In genomic region chr2:84914334-84914733, GRCh38 we compare ENCODE assay signal across 18 cellular contexts. TPM values are rescaled to one million over a fixed set of nuclear protein-coding genes. Genes with fewer than 3 reads are reported as not detected.
A peak's percentile ranks its signal among the peaks of the same experiment; 100 is the strongest.
DNase-seq lines count a peak whose midpoint lies in the region; ATAC-seq and TF ChIP-seq lines count a peak whose summit lies in the region.
"Had no signal": no experiment of that assay in that cellular context is flagged by ENCODE, and none has a peak within 500 bp of the region (broad histone marks: within the 10 kb centered on the region; RNA-seq: fewer than 3 reads in every experiment).

No MANE protein-coding gene starts in this region.

- no peak overlapping the region for H3K27ac ChIP-seq in colonic mucosa
- H3K27ac ChIP-seq: BLaER1 had no signal

- H3K27me3 Mint-ChIP-seq in osteocyte (ENCODE audit: unreplicated experiment): no peaks in the 10 kb centered on the region
- H3K27me3 Mint-ChIP-seq in effector memory CD8-positive, alpha-beta T cell: no peaks in the 10 kb centered on the region
- H3K27me3 Mint-ChIP-seq: CD4-positive, alpha-beta memory T cell; IgD-negative memory B cell had no signal

- no peaks in the 10 kb centered on the region for H3K27me3 ChIP-seq in colonic mucosa
- H3K27me3 ChIP-seq: BLaER1 had no signal

- no peak overlapping the region for H3K27ac Mint-ChIP-seq in osteocyte (ENCODE audit: unreplicated experiment)
- H3K27ac Mint-ChIP-seq in effector memory CD8-positive, alpha-beta T cell: no peak overlapping the region
- H3K27ac Mint-ChIP-seq: CD14-positive monocyte; CD4-positive, alpha-beta memory T cell; GM23338; HFFc6 had no signal

- H3K9me3 Mint-ChIP-seq in osteocyte (ENCODE audit: unreplicated experiment): no peaks in the 10 kb centered on the region
- H3K9me3 Mint-ChIP-seq in effector memory CD8-positive, alpha-beta T cell: peaks cover 5 to 7% of the 10 kb centered on the region in 2 donors

- no peaks in the 10 kb centered on the region for H3K9me3 ChIP-seq in colonic mucosa

- peaks cover 5% of the 10 kb centered on the region for H3K4me1 Mint-ChIP-seq in osteocyte (ENCODE audit: unreplicated experiment)
- peaks cover 7 to 8% of the 10 kb centered on the region in 2 donors for H3K4me1 Mint-ChIP-seq in effector memory CD8-positive, alpha-beta T cell (ENCODE audit: low read depth in 2 of 2)
- H3K4me1 Mint-ChIP-seq: GM23338 had no signal

- no peak for TF ChIP-seq CTCF in GM20000 (IDR thresholded peaks at IDR 0.05; ENCODE audit: extremely low read depth, missing control alignments)
- no peak for TF ChIP-seq CTCF in colonic mucosa (IDR thresholded peaks at IDR 0.05)
- no peak for TF ChIP-seq CTCF in osteocyte (IDR thresholded peaks at IDR 0.05)
- TF ChIP-seq CTCF in GM10266 (IDR thresholded peaks at IDR 0.05; ENCODE audit: control insufficient read depth, insufficient read depth, low read depth, missing control alignments): no peak

- DNase-seq in activated CD8-positive, alpha-beta memory T cell treated with anti-CD3 and anti-CD28 coated beads for 24 hours: peak; percentile 19
- no peak for DNase-seq in activated CD8-positive, alpha-beta memory T cell treated with anti-CD3 and anti-CD28 coated beads, Interleukin-2, amount 50 U/mL, for 4 hours
- peak; percentile 1 for DNase-seq in GM20000 (ENCODE audit: low spot score)
- DNase-seq in colonic mucosa: peak; percentile 9
- peak; percentile 40 for DNase-seq in osteocyte (ENCODE audit: extremely low spot score, unreplicated experiment)
- DNase-seq in effector memory CD8-positive, alpha-beta T cell: no peak
- DNase-seq in GM10266 (ENCODE audit: extremely low spot score): no peak
- DNase-seq: 8988T; CD4-positive, alpha-beta memory T cell; DMS79 treated with DMSO at 0.1 percent for 48 hours; GF-D8; HCEC 1CT; HFFc6 had no signal

- no peaks in the 10 kb centered on the region for H3K4me1 ChIP-seq in colonic mucosa

- H3K4me3 ChIP-seq in colonic mucosa: no peak overlapping the region
- H3K4me3 ChIP-seq: BLaER1, GM12878, GM23338 had no signal

- intact Hi-C loops in colonic mucosa (cut with DNase I): no loop called here

- no peak for ATAC-seq in effector memory CD8-positive, alpha-beta T cell (replicated peaks)
- ATAC-seq: GM12878, GM23338 had no signal

- H3K36me3 ChIP-seq in colonic mucosa: no peaks in the 10 kb centered on the region

- no peak overlapping the region for H3K4me3 Mint-ChIP-seq in osteocyte (ENCODE audit: unreplicated experiment)
- H3K4me3 Mint-ChIP-seq in effector memory CD8-positive, alpha-beta T cell: no peak overlapping the region
- H3K4me3 Mint-ChIP-seq: CD14-positive monocyte; CD4-positive, alpha-beta memory T cell; GM23338; HFFc6 had no signal

- H3K9ac ChIP-seq in colonic mucosa (ENCODE audit: low read depth in 2 of 2, low read length in 2 of 2): no peak overlapping the region
- H3K9ac ChIP-seq: BLaER1 had no signal

- no peaks in the 10 kb centered on the region for H3K36me3 Mint-ChIP-seq in osteocyte (ENCODE audit: unreplicated experiment)
- H3K36me3 Mint-ChIP-seq in effector memory CD8-positive, alpha-beta T cell (ENCODE audit: insufficient read depth): peaks cover 8% of the 10 kb centered on the region
- H3K36me3 Mint-ChIP-seq: CD4-positive, alpha-beta memory T cell had no signal

RNA-seq across cellular contexts. Expression of gene TMSB10, which starts 8.9 kb away (rescaled TPM):
- 1,000 to 10,000 TPM; 2,226 to 3,150 TPM for total RNA-seq in colonic mucosa
- total RNA-seq in osteocyte: 2,436 and 2,534 TPM in 2 replicates

RNA-seq across cellular contexts. Expression of gene TRABD2A, which starts 33.5 kb away (rescaled TPM):
- 100 to 1,000 TPM in 1 of 2 donors, 10 to 100 TPM in 1; 88.1 to 158 TPM for total RNA-seq in colonic mucosa
- total RNA-seq in osteocyte: 0.21 and 0.99 TPM in 2 replicates

RNA-seq across cellular contexts. Expression of gene KCMF1, which starts 56.6 kb away (rescaled TPM):
- 100 to 1,000 TPM in 1 of 2 donors, 10 to 100 TPM in 1; 96.2 to 118 TPM for total RNA-seq in colonic mucosa
- total RNA-seq in osteocyte: 67.2 and 73.2 TPM in 2 replicates

Comparison
In these comparisons a context has a peak if more than half of its experiments do, and no peak if none do; other contexts are left out.
1. DNase-seq: peak in activated CD8-positive, alpha-beta memory T cell treated with anti-CD3 and anti-CD28 coated beads for 24 hours (single experiment), GM20000 (single experiment), colonic mucosa (single experiment) and osteocyte (single experiment); none in activated CD8-positive, alpha-beta memory T cell treated with anti-CD3 and anti-CD28 coated beads, Interleukin-2, amount 50 U/mL, for 4 hours (single experiment), effector memory CD8-positive, alpha-beta T cell (0 of 3) and GM10266 (single experiment).
2. RNA of gene TRABD2A, which starts 33.5 kb away (total RNA-seq): 88.1 to 158 TPM in colonic mucosa; 0.21 to 0.99 TPM in osteocyte; every median in the first group is over 10 times any median in the second.